In the genomic region with DNA sequence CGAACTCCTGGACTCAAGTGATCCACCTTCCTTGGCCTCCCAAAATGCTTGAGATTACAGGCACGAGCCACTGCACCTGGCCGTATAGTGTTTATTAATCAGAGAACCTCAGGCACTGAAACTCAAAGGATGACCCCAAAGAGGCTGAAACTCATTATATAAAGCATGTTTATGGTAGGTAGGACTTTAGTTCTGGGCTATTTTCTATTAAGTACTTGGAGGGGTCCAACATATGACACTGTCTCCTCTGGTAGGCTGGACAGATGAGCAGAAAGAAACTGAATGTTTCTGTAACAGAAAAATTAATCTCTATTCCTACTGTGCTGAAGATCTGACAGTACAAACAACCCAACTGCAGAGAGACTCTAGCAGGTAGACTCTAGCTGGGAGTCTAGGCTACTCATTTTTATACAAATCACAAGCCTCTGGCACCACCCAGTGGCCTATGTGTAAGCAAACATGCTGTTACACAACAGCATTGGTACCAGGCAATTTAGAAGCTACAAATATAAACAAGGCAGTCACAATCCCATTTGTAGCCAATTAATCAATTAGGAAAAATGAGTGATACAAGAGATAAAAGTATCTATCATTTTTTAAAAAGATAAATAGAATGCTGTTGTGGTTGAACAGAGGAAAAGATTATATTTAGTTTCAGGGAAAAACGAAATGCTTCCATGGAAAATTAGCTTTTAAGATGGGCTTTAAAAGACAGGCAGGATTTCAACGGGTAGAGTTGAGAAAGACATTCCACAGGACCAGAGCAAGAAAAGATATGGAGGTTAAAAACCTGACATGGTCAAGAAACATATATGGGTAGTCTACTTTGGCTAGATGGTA, we compare ENCODE assay signal across 8 cellular contexts. TPM values are rescaled to one million over a fixed set of nuclear protein-coding genes. Genes with fewer than 3 reads are reported as not detected.
DNase-seq lines count a peak whose midpoint lies in the region; ATAC-seq lines count a peak whose summit lies in the region.

No MANE protein-coding gene starts in this region.

- H3K4me3 ChIP-seq in rectal smooth muscle tissue (ENCODE audit: low read length) = no peak overlapping the region

- peak; percentile 25 for DNase-seq in CMK (ENCODE audit: low read depth)
- peak; percentile 92 for DNase-seq in NAMALWA (ENCODE audit: low spot score)
- DNase-seq in SKM-1 treated with dmso at 0.1 percent for 144 hours (lab: John Stamatoyannopoulos, UW; ENCODE audit: unreplicated experiment) = peak; percentile 53
- DNase-seq in left ventricle myocardium superior = peak; percentile 61

- no peaks in the 10 kb centered on the region for H3K36me3 ChIP-seq in rectal smooth muscle tissue (ENCODE audit: control insufficient read depth, insufficient read depth, low read length)

- no peaks in the 10 kb centered on the region for H3K27me3 ChIP-seq in rectal smooth muscle tissue (ENCODE audit: control insufficient read depth, insufficient read depth, low read length)

- ATAC-seq in GM21390 (IDR thresholded peaks at IDR 0.05; ENCODE audit: unreplicated experiment) (peak; percentile 80), left ventricle myocardium superior (peak; percentile 91), HG02840 (IDR thresholded peaks at IDR 0.05; ENCODE audit: low FRiP score, unreplicated experiment) (no peak)

- H3K9ac ChIP-seq in rectal smooth muscle tissue (ENCODE audit: low read length) = no peak overlapping the region

- peaks cover 17% of the 10 kb centered on the region for H3K4me1 ChIP-seq in rectal smooth muscle tissue (ENCODE audit: control insufficient read depth, insufficient read depth, low read length)

- intact Hi-C loops in left ventricle myocardium superior (cut with micrococcal nuclease) = loop anchor here (10.0 kb wide), 1 partner anchor 57 kb away; a partner anchor contains a TSS

- peak overlapping the region; percentile 91 for H3K27ac ChIP-seq in angular gyrus (ENCODE audit: low read depth, low read length)
- H3K27ac ChIP-seq in rectal smooth muscle tissue (ENCODE audit: low read depth, low read length) = peak overlapping the region; percentile 44

RNA-seq across cellular contexts. Expression of a gene that starts 10.4 kb away (rescaled TPM):
- total RNA-seq in left ventricle myocardium superior = 145 TPM

RNA-seq across cellular contexts. Expression of a gene that starts 33.0 kb away (rescaled TPM):
- 96.2 TPM for total RNA-seq in left ventricle myocardium superior

RNA-seq across cellular contexts. Expression of a gene that starts 46.7 kb away (rescaled TPM):
- total RNA-seq in left ventricle myocardium superior = 277 TPM

Comparison
In these comparisons a context has a peak if more than half of its experiments do, and no peak if none do; other contexts are left out.
1. DNase-seq: peak in every context shown above with its lines; median percentile 92 in NAMALWA; 61 in left ventricle myocardium superior; 53 in SKM-1 treated with dmso at 0.1 percent for 144 hours; 25 in CMK.